In the genomic region with DNA sequence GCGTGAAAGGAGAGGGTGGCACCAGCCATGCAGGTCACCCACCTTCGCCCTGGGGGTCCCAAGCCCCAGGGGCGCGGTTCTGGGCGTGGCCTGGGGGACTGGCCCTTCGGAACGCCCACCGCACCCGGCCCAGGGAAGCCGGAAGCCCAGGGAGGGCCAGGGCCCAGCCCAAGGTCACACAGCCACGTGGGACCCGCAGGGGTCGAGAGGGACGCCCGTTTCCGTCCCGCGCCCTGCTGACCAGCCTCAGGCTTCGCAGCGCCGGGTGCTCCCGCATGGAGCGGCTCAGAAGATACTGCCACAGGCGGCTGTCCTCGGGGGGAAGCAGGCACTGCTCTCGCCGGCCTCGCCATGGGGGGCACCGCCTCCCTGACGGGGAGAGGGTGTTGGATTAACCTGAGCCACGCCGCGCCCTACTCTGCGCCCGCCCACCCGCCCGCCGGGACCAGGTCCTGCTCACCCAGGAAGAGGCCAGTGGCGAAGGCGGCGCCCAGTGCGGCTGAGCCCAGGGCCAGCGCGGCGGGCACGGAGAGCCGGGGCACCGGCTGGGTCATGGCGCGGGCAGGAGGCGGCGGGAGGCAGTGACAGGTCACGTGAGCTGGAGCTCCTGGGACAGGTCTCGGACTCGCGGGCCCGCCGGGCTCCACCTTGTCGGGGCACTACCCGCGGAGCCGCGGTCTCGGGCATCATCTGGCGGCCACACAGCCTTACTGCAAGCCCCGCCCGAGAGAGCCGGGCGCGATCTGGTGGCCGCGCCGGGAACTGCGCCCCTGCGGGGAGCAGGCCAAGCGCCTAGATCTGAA, we compare ENCODE assay signal across 8 cellular contexts. TPM values are rescaled to one million over a fixed set of nuclear protein-coding genes. Genes with fewer than 3 reads are reported as not detected.
DNase-seq lines count a peak whose midpoint lies in the region; ATAC-seq and TF ChIP-seq lines count a peak whose summit lies in the region.

A gene (minus strand): TSS at position 583 of the 803 bp plus-strand sequence. CDS start 29 bp downstream, at position 554.

- H3K27ac Mint-ChIP-seq in GM23338 (no peak within 1 kb of the TSS), nephron (peak within 1 kb of the TSS in 2 of 3 experiments; percentile 19 to 33)

- peaks cover 36% of the 10 kb centered on the region for H3F3A ChIP-seq in GM23338 (replicated peaks; ENCODE audit: low read depth)

- H3K36me3 ChIP-seq in GM23338 (ENCODE audit: insufficient read depth), result peaks cover 17% of the 10 kb centered on the region

- peaks cover 6% of the 10 kb centered on the region; the same call in 1 of the 2 replicates for H3K4me1 ChIP-seq in GM23338 (ENCODE audit: insufficient read depth)

- peak; percentile 55 for ATAC-seq in GM23338
- peak; percentile 82 for ATAC-seq in stimulated activated naive CD8-positive, alpha-beta T cell treated with anti-CD3 and anti-CD28 coated beads, Interleukin-15, Interleukin-2, amounts not matched to agents 100 U/mL and 50 U/mL, for 24 hours

- no peaks in the 10 kb centered on the region for H3K9me2 ChIP-seq in GM23338 (ENCODE audit: insufficient read depth)

- H2AFZ ChIP-seq in GM23338, result peak within 1 kb of the TSS; percentile 83

- H3K4me1 Mint-ChIP-seq in GM23338, result peaks cover 21% of the 10 kb centered on the region
- H3K4me1 Mint-ChIP-seq in nephron, result peaks cover 16% of the 10 kb centered on the region

- TF ChIP-seq CTCF in GM23338 (conservative IDR thresholded peaks at IDR 0.05; ENCODE audit: low read depth in 2 of 2) (peak; percentile 83 to 99), RWPE1 (conservative IDR thresholded peaks at IDR 0.05; ENCODE audit: low read depth) (peak; percentile 100), fibroblast of pulmonary artery (IDR thresholded peaks at IDR 0.05; ENCODE audit: low read length, missing control alignments) (peak; percentile 97), nephron (IDR thresholded peaks at IDR 0.05; ENCODE audit: unreplicated experiment in 3 of 3) (peak; percentile 100)

- POLR2A ChIA-PET in RWPE1 (lab: Yijun Ruan, JAX; ENCODE audit: low non-redundant PET), result interaction anchor here (1.1 to 1.8 kb wide), 3 partner anchors 21 to 487 kb away, joined by 4 to 6 read pairs (median 5); no protein-coding TSS in a partner anchor

- peak; percentile 97 for DNase-seq in ELF-1 (ENCODE audit: low read depth, low spot score)
- peak; percentile 96 for DNase-seq in GM23338 (ENCODE audit: low spot score)
- DNase-seq in LHCN-M2 (ENCODE audit: low read depth), result peak; percentile 79
- DNase-seq in RWPE1 (ENCODE audit: low spot score), result peak; percentile 96
- DNase-seq in activated T-helper 9 cell treated with anti-CD3 and anti-CD28 coated beads, Interleukin-2, amount 50 U/mL, for 16 hours (ENCODE audit: low read depth), result peak; percentile 93
- DNase-seq in fibroblast of pulmonary artery (ENCODE audit: low read depth), result peak; percentile 88
- peak; percentile 97 for DNase-seq in stimulated activated naive CD8-positive, alpha-beta T cell treated with anti-CD3 and anti-CD28 coated beads, Interleukin-15, Interleukin-2, amounts not matched to agents 100 U/mL and 50 U/mL, for 24 hours

- H3K4me3 ChIP-seq in GM23338 (peak within 1 kb of the TSS; percentile 78), fibroblast of pulmonary artery (replicated peaks; ENCODE audit: low read depth, low read length) (peak within 1 kb of the TSS; percentile 65)

- CTCF ChIA-PET in RWPE1 (lab: Yijun Ruan, JAX), result interaction anchor here (0.6 to 3.5 kb wide), 26 partner anchors 10 to 1869 kb away, joined by 3 to 25 read pairs (median 4); a partner anchor contains a TSS

- H3K79me2 ChIP-seq in GM23338 (replicated peaks; ENCODE audit: insufficient read depth), result 0 out of 2 replicates have a peak, but pooled peaks cover 10% of the 10 kb centered on the region

- peaks cover 24% of the 10 kb centered on the region for H3K27me3 Mint-ChIP-seq in GM23338 (ENCODE audit: insufficient read depth, low read depth, poor library complexity)
- H3K27me3 Mint-ChIP-seq in nephron (ENCODE audit: low read depth), result peaks cover 7% of the 10 kb centered on the region

- H3K36me3 Mint-ChIP-seq in GM23338 (ENCODE audit: low read depth), result peaks cover 31% of the 10 kb centered on the region
- peaks cover 26% of the 10 kb centered on the region for H3K36me3 Mint-ChIP-seq in nephron (ENCODE audit: low read depth)

- peak within 1 kb of the TSS; percentile 93 for H3K4me2 ChIP-seq in GM23338

- H3K4me3 Mint-ChIP-seq in GM23338 (peak within 1 kb of the TSS; percentile 69), nephron (peak within 1 kb of the TSS; percentile 73 to 85 (median 81))

- no peak within 1 kb of the TSS for H3K27ac ChIP-seq in GM23338 (ENCODE audit: low read depth)
- peak within 1 kb of the TSS; percentile 97 for H3K27ac ChIP-seq in RWPE1

- peaks cover 14% of the 10 kb centered on the region for H4K20me1 ChIP-seq in GM23338 (replicated peaks; ENCODE audit: insufficient read depth)

- no peaks in the 10 kb centered on the region for H3K9me3 Mint-ChIP-seq in GM23338
- H3K9me3 Mint-ChIP-seq in nephron, result no peaks in the 10 kb centered on the region

- H3K27me3 ChIP-seq in GM23338 (ENCODE audit: insufficient read depth), result no peaks in the 10 kb centered on the region

TF ChIP-seq in GM23338, 12 proteins besides CTCF, POLR2A, EP300 and RAD21:
- TF ChIP-seq NANOG (IDR thresholded peaks at IDR 0.05; ENCODE audit: borderline replicate concordance) (peak; percentile 18; the same call in 1 of the 2 replicates), CREB1 (CRISPR knock-in tag; IDR thresholded peaks at IDR 0.05; ENCODE audit: low read depth) (0 out of 2 replicates have a peak, but pooled peaks have one; percentile 12), POLR2AphosphoS5 (IDR thresholded peaks at IDR 0.05; ENCODE audit: low read depth) (peak; percentile 55), STAT1 (IDR thresholded peaks at IDR 0.05; ENCODE audit: unreplicated experiment) (no peak)
- TF ChIP-seq, protein P1, sequence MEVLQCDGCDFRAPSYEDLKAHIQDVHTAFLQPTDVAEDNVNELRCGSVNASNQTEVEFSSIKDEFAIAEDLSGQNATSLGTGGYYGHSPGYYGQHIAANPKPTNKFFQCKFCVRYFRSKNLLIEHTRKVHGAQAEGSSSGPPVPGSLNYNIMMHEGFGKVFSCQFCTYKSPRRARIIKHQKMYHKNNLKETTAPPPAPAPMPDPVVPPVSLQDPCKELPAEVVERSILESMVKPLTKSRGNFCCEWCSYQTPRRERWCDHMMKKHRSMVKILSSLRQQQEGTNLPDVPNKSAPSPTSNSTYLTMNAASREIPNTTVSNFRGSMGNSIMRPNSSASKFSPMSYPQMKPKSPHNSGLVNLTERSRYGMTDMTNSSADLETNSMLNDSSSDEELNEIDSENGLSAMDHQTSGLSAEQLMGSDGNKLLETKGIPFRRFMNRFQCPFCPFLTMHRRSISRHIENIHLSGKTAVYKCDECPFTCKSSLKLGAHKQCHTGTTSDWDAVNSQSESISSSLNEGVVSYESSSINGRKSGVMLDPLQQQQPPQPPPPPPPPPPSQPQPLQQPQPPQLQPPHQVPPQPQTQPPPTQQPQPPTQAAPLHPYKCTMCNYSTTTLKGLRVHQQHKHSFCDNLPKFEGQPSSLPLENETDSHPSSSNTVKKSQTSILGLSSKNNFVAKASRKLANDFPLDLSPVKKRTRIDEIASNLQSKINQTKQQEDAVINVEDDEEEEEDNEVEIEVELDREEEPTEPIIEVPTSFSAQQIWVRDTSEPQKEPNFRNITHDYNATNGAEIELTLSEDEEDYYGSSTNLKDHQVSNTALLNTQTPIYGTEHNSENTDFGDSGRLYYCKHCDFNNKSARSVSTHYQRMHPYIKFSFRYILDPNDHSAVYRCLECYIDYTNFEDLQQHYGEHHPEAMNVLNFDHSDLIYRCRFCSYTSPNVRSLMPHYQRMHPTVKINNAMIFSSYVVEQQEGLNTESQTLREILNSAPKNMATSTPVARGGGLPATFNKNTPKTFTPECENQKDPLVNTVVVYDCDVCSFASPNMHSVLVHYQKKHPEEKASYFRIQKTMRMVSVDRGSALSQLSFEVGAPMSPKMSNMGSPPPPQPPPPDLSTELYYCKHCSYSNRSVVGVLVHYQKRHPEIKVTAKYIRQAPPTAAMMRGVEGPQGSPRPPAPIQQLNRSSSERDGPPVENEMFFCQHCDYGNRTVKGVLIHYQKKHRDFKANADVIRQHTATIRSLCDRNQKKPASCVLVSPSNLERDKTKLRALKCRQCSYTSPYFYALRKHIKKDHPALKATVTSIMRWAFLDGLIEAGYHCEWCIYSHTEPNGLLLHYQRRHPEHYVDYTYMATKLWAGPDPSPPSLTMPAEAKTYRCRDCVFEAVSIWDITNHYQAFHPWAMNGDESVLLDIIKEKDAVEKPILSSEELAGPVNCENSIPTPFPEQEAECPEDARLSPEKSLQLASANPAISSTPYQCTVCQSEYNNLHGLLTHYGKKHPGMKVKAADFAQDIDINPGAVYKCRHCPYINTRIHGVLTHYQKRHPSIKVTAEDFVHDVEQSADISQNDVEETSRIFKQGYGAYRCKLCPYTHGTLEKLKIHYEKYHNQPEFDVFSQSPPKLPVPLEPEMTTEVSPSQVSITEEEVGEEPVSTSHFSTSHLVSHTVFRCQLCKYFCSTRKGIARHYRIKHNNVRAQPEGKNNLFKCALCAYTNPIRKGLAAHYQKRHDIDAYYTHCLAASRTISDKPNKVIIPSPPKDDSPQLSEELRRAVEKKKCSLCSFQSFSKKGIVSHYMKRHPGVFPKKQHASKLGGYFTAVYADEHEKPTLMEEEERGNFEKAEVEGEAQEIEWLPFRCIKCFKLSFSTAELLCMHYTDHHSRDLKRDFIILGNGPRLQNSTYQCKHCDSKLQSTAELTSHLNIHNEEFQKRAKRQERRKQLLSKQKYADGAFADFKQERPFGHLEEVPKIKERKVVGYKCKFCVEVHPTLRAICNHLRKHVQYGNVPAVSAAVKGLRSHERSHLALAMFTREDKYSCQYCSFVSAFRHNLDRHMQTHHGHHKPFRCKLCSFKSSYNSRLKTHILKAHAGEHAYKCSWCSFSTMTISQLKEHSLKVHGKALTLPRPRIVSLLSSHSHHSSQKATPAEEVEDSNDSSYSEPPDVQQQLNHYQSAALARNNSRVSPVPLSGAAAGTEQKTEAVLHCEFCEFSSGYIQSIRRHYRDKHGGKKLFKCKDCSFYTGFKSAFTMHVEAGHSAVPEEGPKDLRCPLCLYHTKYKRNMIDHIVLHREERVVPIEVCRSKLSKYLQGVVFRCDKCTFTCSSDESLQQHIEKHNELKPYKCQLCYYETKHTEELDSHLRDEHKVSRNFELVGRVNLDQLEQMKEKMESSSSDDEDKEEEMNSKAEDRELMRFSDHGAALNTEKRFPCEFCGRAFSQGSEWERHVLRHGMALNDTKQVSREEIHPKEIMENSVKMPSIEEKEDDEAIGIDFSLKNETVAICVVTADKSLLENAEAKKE (CRISPR knock-in tag; IDR thresholded peaks at IDR 0.05), result no peak
TF ChIP-seq in GM23338: peak in this region for 3.

RNA-seq across cellular contexts. Expression of the gene that starts here (rescaled TPM):
- total RNA-seq in GM23338 (2014; rRNA removed; shearing (Covaris generic)), result 39.6 and 40.0 TPM in 2 replicates
- polyA plus RNA-seq in GM23338 (2016; fragmentation: Nextera tagmentation; extraction: Ambion mirVana), result 46.7 and 54.1 TPM in 2 replicates
- 11.5 and 11.7 TPM in 2 replicates for total RNA-seq in LHCN-M2 (2014; rRNA removed)
- 11.3 TPM for polyA plus RNA-seq in LHCN-M2 (2012)
